ENCODE assay signal across 27 cellular contexts in the genomic region with DNA sequence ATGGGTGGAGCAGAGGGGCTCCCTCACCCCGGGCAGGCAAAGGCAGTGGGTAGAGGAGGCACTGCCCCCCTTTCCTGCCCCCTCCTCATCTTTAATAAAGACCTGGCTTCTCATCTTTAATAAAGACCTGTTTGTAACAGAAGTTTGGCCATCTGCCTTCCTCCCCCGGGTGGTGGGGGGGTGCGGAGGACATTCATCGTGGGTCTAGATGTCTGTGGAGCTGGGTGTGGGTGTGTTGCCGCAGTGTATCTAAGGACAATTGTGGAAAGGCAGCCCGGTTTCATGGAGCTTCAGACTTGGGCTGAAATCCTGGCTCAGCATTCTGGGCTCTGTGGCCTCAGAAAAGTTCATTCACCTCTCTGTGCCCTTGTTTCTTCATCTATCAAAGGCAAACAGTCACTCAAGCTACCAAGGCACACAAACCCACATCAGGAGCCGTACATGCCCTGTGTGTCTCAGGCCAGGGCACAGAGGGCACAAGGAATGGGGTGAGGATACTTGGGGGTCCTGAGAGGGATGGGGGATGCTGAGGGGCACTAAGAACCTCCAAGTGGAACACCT. TPM values are rescaled to one million over a fixed set of nuclear protein-coding genes. Genes with fewer than 3 reads are reported as not detected.
A peak's percentile ranks its signal among the peaks of the same experiment; 100 is the strongest.
DNase-seq lines count a peak whose midpoint lies in the region; ATAC-seq and TF ChIP-seq lines count a peak whose summit lies in the region.
"Had no signal": no experiment of that assay in that cellular context is flagged by ENCODE, and none has a peak within 500 bp of the region (broad histone marks: within the 10 kb centered on the region; RNA-seq: fewer than 3 reads in every experiment).

No MANE protein-coding gene starts in this region.

- H3K27me3 Mint-ChIP-seq in activated naive CD8-positive, alpha-beta T cell treated with anti-CD3 and anti-CD28 coated beads, Interleukin-2, amount 50 U/mL, for 24 hours = no peaks in the 10 kb centered on the region
- H3K27me3 Mint-ChIP-seq: B cell had no signal

- no peaks in the 10 kb centered on the region for H3K4me1 ChIP-seq in osteoblast (ENCODE audit: insufficient read depth, low read length)
- no peaks in the 10 kb centered on the region for H3K4me1 ChIP-seq in ovary (ENCODE audit: insufficient read depth)
- H3K4me1 ChIP-seq: A549, Caco-2, SJSA1 had no signal

- no peak overlapping the region for H3K4me3 Mint-ChIP-seq in activated naive CD8-positive, alpha-beta T cell treated with anti-CD3 and anti-CD28 coated beads, Interleukin-2, amount 50 U/mL, for 24 hours
- H3K4me3 Mint-ChIP-seq: B cell; CD8-positive, alpha-beta T cell had no signal

- H4K20me1 ChIP-seq in osteoblast (ENCODE audit: insufficient read depth, low read length) = peaks cover 8% of the 10 kb centered on the region

- DNase-seq in GM20000 (ENCODE audit: low spot score) (peak; percentile 6), RWPE1 (ENCODE audit: low spot score) (no peak), left lobe of liver (ENCODE audit: low spot score) (no peak), osteoblast (ENCODE audit: insufficient read length, low spot score, missing footprints) (peak; percentile 35), ovary (no peak), retina (no peak)
- no peak for DNase-seq in activated naive CD8-positive, alpha-beta T cell treated with anti-CD3 and anti-CD28 coated beads, Interleukin-2, amount 50 U/mL, for 24 hours
- DNase-seq: Caco-2; CD8-positive, alpha-beta T cell; DMS79 treated with DMSO at 0.1 percent for 48 hours; GF-D8; HCEC 1CT; KG1; MG63; NCI-H1417; NCI-H2029 treated with DMSO at 0.1 percent for 48 hours; NCI-H446 treated with DMSO at 0.1 percent for 48 hours; NCI-H526; NCI-H82; NK-92 treated with Interleukin-12 subunit alpha and Interleukin-12 subunit beta, amount 100 ng/mL, for 24 hours; PC-3 had no signal

- TF ChIP-seq CTCF in GM20000 (IDR thresholded peaks at IDR 0.05; ENCODE audit: extremely low read depth, missing control alignments) (no peak), RWPE1 (conservative IDR thresholded peaks at IDR 0.05; ENCODE audit: low read depth) (no peak), osteoblast (IDR thresholded peaks at IDR 0.05; ENCODE audit: extremely low read depth, low read depth, low read length) (no peak), ovary (IDR thresholded peaks at IDR 0.05) (no peak)

- no peak overlapping the region for H3K27ac Mint-ChIP-seq in activated naive CD8-positive, alpha-beta T cell treated with anti-CD3 and anti-CD28 coated beads, Interleukin-2, amount 50 U/mL, for 24 hours
- H3K27ac Mint-ChIP-seq: B cell; CD8-positive, alpha-beta T cell had no signal

- WGBS in ovary, 3 donors = 40 to 43% (median 42%) methylated on average over 7 of the region's 7 CpGs

- TF ChIP-seq POLR2A in ovary (IDR thresholded peaks at IDR 0.05) = no peak

- peak; percentile 42 for ATAC-seq in left lobe of liver
- ATAC-seq in activated naive CD8-positive, alpha-beta T cell treated with anti-CD3 and anti-CD28 coated beads, Interleukin-2, amount 50 U/mL, for 24 hours = no peak
- ATAC-seq: A549; CD8-positive, alpha-beta T cell; PC-3; Right ventricle myocardium inferior had no signal

- intact Hi-C loops in ovary (cut with DNase I) = no loop called here

- H3K27ac ChIP-seq in RWPE1 (0 out of 2 replicates have a peak overlapping the region, but pooled peaks have one; percentile 2), osteoblast (ENCODE audit: low read depth, low read length) (no peak overlapping the region), ovary (no peak overlapping the region)
- H3K27ac ChIP-seq: A549, C4-2B, SJSA1 had no signal

- CTCF ChIA-PET in RWPE1 (lab: Yijun Ruan, JAX) = no interaction called here

- H3K27me3 ChIP-seq in osteoblast (ENCODE audit: insufficient read depth, low read length) (no peaks in the 10 kb centered on the region), ovary (no peaks in the 10 kb centered on the region)
- H3K27me3 ChIP-seq: MG63, SJSA1 had no signal

- H3K9me3 ChIP-seq in osteoblast (ENCODE audit: low read depth, low read length) (no peaks in the 10 kb centered on the region), ovary (no peaks in the 10 kb centered on the region)
- H3K9me3 ChIP-seq: A549, Caco-2, MG63, SJSA1 had no signal

- H3K36me3 Mint-ChIP-seq in activated naive CD8-positive, alpha-beta T cell treated with anti-CD3 and anti-CD28 coated beads, Interleukin-2, amount 50 U/mL, for 24 hours (ENCODE audit: low read depth) = peaks cover 3% of the 10 kb centered on the region

- H3K36me3 ChIP-seq in osteoblast (ENCODE audit: insufficient read depth, low read length) (peaks cover 30% of the 10 kb centered on the region), ovary (no peaks in the 10 kb centered on the region)

- H3K4me3 ChIP-seq in osteoblast (ENCODE audit: insufficient read depth, low read length) (no peak overlapping the region), ovary (no peak overlapping the region)
- H3K4me3 ChIP-seq: A549, MG63, SJSA1 had no signal

- H2AFZ ChIP-seq in osteoblast (ENCODE audit: low read length) = no peak overlapping the region

- no peaks in the 10 kb centered on the region for H3K9me3 Mint-ChIP-seq in activated naive CD8-positive, alpha-beta T cell treated with anti-CD3 and anti-CD28 coated beads, Interleukin-2, amount 50 U/mL, for 24 hours
- H3K9me3 Mint-ChIP-seq: CD8-positive, alpha-beta T cell had no signal

- TF ChIP-seq EP300 in ovary (IDR thresholded peaks at IDR 0.05) = no peak

- POLR2A ChIA-PET in RWPE1 (lab: Yijun Ruan, JAX; ENCODE audit: low non-redundant PET) = no interaction called here

- no peak overlapping the region for H3K4me2 ChIP-seq in osteoblast (ENCODE audit: insufficient read depth, low read length)
- H3K4me2 ChIP-seq: A549 had no signal

- H3K4me1 Mint-ChIP-seq in activated naive CD8-positive, alpha-beta T cell treated with anti-CD3 and anti-CD28 coated beads, Interleukin-2, amount 50 U/mL, for 24 hours = no peaks in the 10 kb centered on the region
- H3K4me1 Mint-ChIP-seq: B cell had no signal

- no peaks in the 10 kb centered on the region for H3K79me2 ChIP-seq in osteoblast (ENCODE audit: insufficient read depth, low read length)

RNA-seq across cellular contexts. Expression of a gene that starts 8.8 kb away (rescaled TPM):
- 2.6 TPM for total RNA-seq in left lobe of liver
- 0.72 and 0.88 TPM in 2 replicates for total RNA-seq in osteoblast
- 1 to 10 TPM in 6 of 7 donors, under 1 TPM in 1; 0.60 to 3.3 (median 2.5) TPM for total RNA-seq in ovary
- polyA plus RNA-seq in ovary = 1 to 10 TPM; 1.4 to 2.4 TPM

RNA-seq across cellular contexts. Expression of a gene that starts 10.4 kb away (rescaled TPM):
- total RNA-seq in left lobe of liver (8.8 TPM), osteoblast (10.6 and 14.1 TPM in 2 replicates), ovary (10 to 100 TPM; 12.3 to 42.5 (median 31.5) TPM)
- 10 to 100 TPM; 11.6 to 23.2 TPM for polyA plus RNA-seq in ovary

RNA-seq across cellular contexts. Expression of a gene that starts 18.5 kb away (rescaled TPM):
- total RNA-seq in left lobe of liver (11.9 TPM), osteoblast (1.8 and 2.5 TPM in 2 replicates), ovary (10 to 100 TPM in 1 of 7 donors, 1 to 10 TPM in 6; 2.5 to 19.9 (median 4.8) TPM)
- 1 to 10 TPM; 3.7 to 5.0 TPM for polyA plus RNA-seq in ovary

RNA-seq across cellular contexts. Expression of a gene that starts 19.3 kb away (rescaled TPM):
- total RNA-seq in left lobe of liver (25.6 TPM), osteoblast (4.0 and 8.0 TPM in 2 replicates), ovary (10 to 100 TPM; 21.0 to 38.6 (median 30.2) TPM)
- polyA plus RNA-seq in ovary = 10 to 100 TPM; 31.9 to 41.9 TPM
- total RNA-seq: HT1080 had no signal

RNA-seq across cellular contexts. Expression of a gene that starts 19.6 kb away (rescaled TPM):
- total RNA-seq in left lobe of liver (154 TPM), osteoblast (29.2 and 59.4 TPM in 2 replicates), ovary (100 to 1,000 TPM in 2 of 7 donors, 10 to 100 TPM in 5; 64.0 to 296 (median 80.5) TPM)
- 10 to 100 TPM; 71.4 to 99.5 TPM for polyA plus RNA-seq in ovary

Comparison
In these comparisons a context has a peak if more than half of its experiments do, and no peak if none do; other contexts are left out.
1. DNase-seq: peak in GM20000 (single experiment) and osteoblast (single experiment); none in RWPE1 (single experiment), left lobe of liver (single experiment), activated naive CD8-positive, alpha-beta T cell treated with anti-CD3 and anti-CD28 coated beads, Interleukin-2, amount 50 U/mL, for 24 hours (single experiment), ovary (0 of 5) and retina (single experiment).